In the genomic region with DNA sequence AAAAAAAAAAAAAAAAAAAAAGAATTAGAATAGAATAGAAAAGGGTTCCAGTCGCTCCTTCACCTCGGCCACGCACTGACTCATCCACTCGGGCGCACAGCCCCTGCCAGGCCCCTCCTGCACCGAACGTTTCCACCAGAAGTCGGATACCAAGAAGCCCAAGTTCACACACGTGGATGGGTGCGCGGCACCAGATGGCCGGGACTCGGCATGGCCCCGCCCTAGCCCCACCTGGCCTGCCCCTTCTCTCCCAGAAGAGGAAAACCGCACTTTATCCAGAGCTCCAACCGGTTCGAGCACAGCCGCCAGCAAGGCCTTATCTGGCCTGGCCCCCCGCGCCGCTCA, we compare ENCODE assay signal across 9 cellular contexts. TPM values are rescaled to one million over a fixed set of nuclear protein-coding genes. Genes with fewer than 3 reads are reported as not detected.
A peak's percentile ranks its signal among the peaks of the same experiment; 100 is the strongest.
DNase-seq lines count a peak whose midpoint lies in the region; ATAC-seq and FAIRE-seq lines count a peak whose summit lies in the region.
"Had no signal": no experiment of that assay in that cellular context is flagged by ENCODE, and none has a peak within 500 bp of the region (broad histone marks: within the 10 kb centered on the region; RNA-seq: fewer than 3 reads in every experiment).

No MANE protein-coding gene starts in this region.

- H3K27me3 Mint-ChIP-seq in activated naive CD8-positive, alpha-beta T cell treated with anti-CD3 and anti-CD28 coated beads for 36 hours, result peaks cover 62% of the 10 kb centered on the region

- peaks cover 55% of the 10 kb centered on the region for H4K20me1 ChIP-seq in BLaER1

- no peak overlapping the region for H3K27ac Mint-ChIP-seq in activated naive CD8-positive, alpha-beta T cell treated with anti-CD3 and anti-CD28 coated beads for 36 hours

- H3K27ac ChIP-seq in BLaER1, result no peak overlapping the region
- H3K27ac ChIP-seq in HUES48 (ENCODE audit: low read depth, low read length), result no peak overlapping the region
- H3K27ac ChIP-seq in mucosa of rectum (ENCODE audit: low read depth in 2 of 2, low read length in 2 of 2), result no peak overlapping the region

- H3K9me3 ChIP-seq in BLaER1 (no peaks in the 10 kb centered on the region), HUES48 (ENCODE audit: control insufficient read depth, insufficient read depth, low read length) (no peaks in the 10 kb centered on the region), mucosa of rectum (ENCODE audit: control insufficient read depth in 2 of 2, low read length in 2 of 2) (no peaks in the 10 kb centered on the region)

- H3K9ac ChIP-seq in BLaER1 (peak overlapping the region; percentile 29; the same call in 1 of the 2 replicates), HUES48 (ENCODE audit: low read depth, low read length) (no peak overlapping the region), mucosa of rectum (ENCODE audit: low read depth in 1 of 2, low read length in 2 of 2) (peak overlapping the region in 1 of 2 donors; percentile 59)

- H3K4me1 Mint-ChIP-seq in activated naive CD8-positive, alpha-beta T cell treated with anti-CD3 and anti-CD28 coated beads for 36 hours, result peaks cover 30% of the 10 kb centered on the region

- H3K4me1 ChIP-seq in BLaER1, result peaks cover 73% of the 10 kb centered on the region
- H3K4me1 ChIP-seq in HUES48 (ENCODE audit: control insufficient read depth, insufficient read depth, low read length), result peaks cover 17% of the 10 kb centered on the region; the same call in 1 of the 2 replicates
- H3K4me1 ChIP-seq in mucosa of rectum (ENCODE audit: control insufficient read depth in 2 of 2, insufficient read depth in 2 of 2, low read length in 2 of 2), result peaks cover 22 to 25% of the 10 kb centered on the region in 2 donors

- H3K4me3 ChIP-seq in BLaER1 (peak overlapping the region; percentile 67), HUES48 (ENCODE audit: low read depth, low read length) (peak overlapping the region; percentile 37; the same call in 1 of the 2 replicates), mucosa of rectum (ENCODE audit: low read length in 2 of 2) (peak overlapping the region; percentile 2 to 31)

- H3K4me2 ChIP-seq in BLaER1, result peak overlapping the region; percentile 95

- peak overlapping the region; percentile 76 for H3K4me3 Mint-ChIP-seq in activated naive CD8-positive, alpha-beta T cell treated with anti-CD3 and anti-CD28 coated beads for 36 hours

- H3K36me3 ChIP-seq in BLaER1 (no peaks in the 10 kb centered on the region), HUES48 (ENCODE audit: control insufficient read depth, insufficient read depth, low read length) (no peaks in the 10 kb centered on the region), mucosa of rectum (ENCODE audit: control insufficient read depth in 2 of 2, insufficient read depth in 2 of 2, low read length in 2 of 2) (no peaks in the 10 kb centered on the region)

- H3K9me3 Mint-ChIP-seq in activated naive CD8-positive, alpha-beta T cell treated with anti-CD3 and anti-CD28 coated beads for 36 hours, result no peaks in the 10 kb centered on the region

- H3K27me3 ChIP-seq in BLaER1, result peaks cover 26% of the 10 kb centered on the region
- peaks cover 42% of the 10 kb centered on the region for H3K27me3 ChIP-seq in HUES48 (ENCODE audit: control insufficient read depth, insufficient read depth, low read length)
- peaks cover 22 to 30% of the 10 kb centered on the region in 2 donors for H3K27me3 ChIP-seq in mucosa of rectum (ENCODE audit: control insufficient read depth in 2 of 2, insufficient read depth in 2 of 2, low read length in 2 of 2)

- DNase-seq in activated naive CD8-positive, alpha-beta T cell treated with anti-CD3 and anti-CD28 coated beads for 36 hours, result peak; percentile 58
- DNase-seq in SHP77 treated with DMSO at 0.1 percent for 48 hours (lab: John Stamatoyannopoulos, UW), result no peak
- no peak for DNase-seq in GM19239 (ENCODE audit: insufficient read length, low spot score)

- FAIRE-seq in GM19239 (lab: Jason Lieb, UNC), result no peak

- H3K36me3 Mint-ChIP-seq in activated naive CD8-positive, alpha-beta T cell treated with anti-CD3 and anti-CD28 coated beads for 36 hours, result no peaks in the 10 kb centered on the region

- ATAC-seq in GM19455 (IDR thresholded peaks at IDR 0.05; ENCODE audit: unreplicated experiment), result no peak
- ATAC-seq in GM19035 (IDR thresholded peaks at IDR 0.05; ENCODE audit: unreplicated experiment), result no peak

RNA-seq across cellular contexts. Expression of a gene that starts 5.9 kb away (rescaled TPM):
- under 1 TPM in 1 of 2 experiments, not detected in 1; 0.10 TPM for total RNA-seq in activated naive CD8-positive, alpha-beta T cell treated with anti-CD3 and anti-CD28 coated beads for 36 hours
- total RNA-seq: lung microvascular endothelial cell had no signal

RNA-seq across cellular contexts. Expression of a gene that starts 20.0 kb away (rescaled TPM):
- not detected for total RNA-seq in activated naive CD8-positive, alpha-beta T cell treated with anti-CD3 and anti-CD28 coated beads for 36 hours

RNA-seq across cellular contexts. Expression of a gene that starts 35.4 kb away (rescaled TPM):
- 10 to 100 TPM; 31.8 to 32.4 TPM for total RNA-seq in activated naive CD8-positive, alpha-beta T cell treated with anti-CD3 and anti-CD28 coated beads for 36 hours

RNA-seq across cellular contexts. Expression of a gene that starts 38.3 kb away (rescaled TPM):
- total RNA-seq in activated naive CD8-positive, alpha-beta T cell treated with anti-CD3 and anti-CD28 coated beads for 36 hours, result 1 to 10 TPM; 4.8 TPM

RNA-seq across cellular contexts. Expression of a gene that starts 46.3 kb away (rescaled TPM):
- total RNA-seq in activated naive CD8-positive, alpha-beta T cell treated with anti-CD3 and anti-CD28 coated beads for 36 hours, result 1 to 10 TPM; 2.1 to 3.2 TPM
- total RNA-seq: lung microvascular endothelial cell had no signal

Comparison
In these comparisons a context has a peak if more than half of its experiments do, and no peak if none do; other contexts are left out.
1. H3K4me3 ChIP-seq: peak in every context shown above with its lines; median percentile 67 in BLaER1; 37 in HUES48; 16 in mucosa of rectum.